ENCODE assay signal across 8 cellular contexts in the genomic region with DNA sequence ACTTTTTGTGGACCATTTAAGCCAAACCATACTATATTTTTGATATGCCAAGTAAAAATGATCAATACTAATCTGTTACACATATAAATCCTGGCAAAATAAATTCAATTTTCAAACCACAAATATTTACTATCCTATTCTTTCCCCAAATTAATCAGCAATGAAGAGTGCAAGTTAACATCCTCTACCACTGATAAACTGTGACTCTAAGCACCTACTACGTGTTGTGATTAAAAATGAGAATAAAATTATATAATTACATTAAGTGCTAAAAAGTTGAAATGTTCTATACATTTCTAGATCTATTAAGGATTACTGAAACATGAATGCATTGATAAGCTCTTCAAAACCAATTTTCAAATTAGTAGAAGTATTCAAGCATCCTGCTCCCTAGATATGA. TPM values are rescaled to one million over a fixed set of nuclear protein-coding genes. Genes with fewer than 3 reads are reported as not detected.
DNase-seq lines count a peak whose midpoint lies in the region; ATAC-seq, FAIRE-seq and TF ChIP-seq lines count a peak whose summit lies in the region.

No MANE protein-coding gene starts in this region.

- no peaks in the 10 kb centered on the region for H3K36me3 ChIP-seq in rectal smooth muscle tissue (ENCODE audit: control insufficient read depth, insufficient read depth, low read length)

- ATAC-seq in GM19463 (IDR thresholded peaks at IDR 0.05; ENCODE audit: unreplicated experiment) (no peak), GM18502 (IDR thresholded peaks at IDR 0.05; ENCODE audit: poor library complexity, unreplicated experiment) (no peak)

- no peak overlapping the region for H3K27ac ChIP-seq in rectal smooth muscle tissue (ENCODE audit: low read depth, low read length)

- no peaks in the 10 kb centered on the region for H3K27me3 ChIP-seq in rectal smooth muscle tissue (ENCODE audit: control insufficient read depth, insufficient read depth, low read length)

- peak; percentile 63 for FAIRE-seq in RCC 7860 (lab: Jason Lieb, UNC)

- H3K4me3 ChIP-seq in GM12864 (ENCODE audit: low read depth, low read length) (peak overlapping the region; percentile 87), epithelial cell of proximal tubule (ENCODE audit: low read depth, low read length) (peak overlapping the region; percentile 72), rectal smooth muscle tissue (ENCODE audit: low read length) (peak overlapping the region; percentile 58)

- TF ChIP-seq CTCF in GM12864 (IDR thresholded peaks at IDR 0.05; ENCODE audit: low read depth, low read length, missing control alignments) = no peak
- TF ChIP-seq CTCF in epithelial cell of proximal tubule (conservative IDR thresholded peaks at IDR 0.05; ENCODE audit: low read depth, low read length) = no peak

- no peak for DNase-seq in GM12864 (ENCODE audit: low read depth)
- DNase-seq in RCC 7860 (ENCODE audit: low spot score) = no peak
- no peak for DNase-seq in epithelial cell of proximal tubule (ENCODE audit: low read depth)
- DNase-seq in NCI-H748 (lab: John Stamatoyannopoulos, UW; ENCODE audit: unreplicated experiment) = no peak
- no peak for DNase-seq in globus pallidus (ENCODE audit: low spot score)

- peaks cover 4% of the 10 kb centered on the region for H3K4me1 ChIP-seq in rectal smooth muscle tissue (ENCODE audit: control insufficient read depth, insufficient read depth, low read length)

- no peak overlapping the region for H3K9ac ChIP-seq in rectal smooth muscle tissue (ENCODE audit: low read length)

RNA-seq across cellular contexts. Expression of gene KLHL15, which starts 3.4 kb away (rescaled TPM):
- total RNA-seq in epithelial cell of proximal tubule = 3.4 and 4.9 TPM in 2 replicates

RNA-seq across cellular contexts. Expression of gene EIF2S3, which starts 31.2 kb away (rescaled TPM):
- 92.7 and 214 TPM in 2 replicates for total RNA-seq in epithelial cell of proximal tubule
